In the genomic region with DNA sequence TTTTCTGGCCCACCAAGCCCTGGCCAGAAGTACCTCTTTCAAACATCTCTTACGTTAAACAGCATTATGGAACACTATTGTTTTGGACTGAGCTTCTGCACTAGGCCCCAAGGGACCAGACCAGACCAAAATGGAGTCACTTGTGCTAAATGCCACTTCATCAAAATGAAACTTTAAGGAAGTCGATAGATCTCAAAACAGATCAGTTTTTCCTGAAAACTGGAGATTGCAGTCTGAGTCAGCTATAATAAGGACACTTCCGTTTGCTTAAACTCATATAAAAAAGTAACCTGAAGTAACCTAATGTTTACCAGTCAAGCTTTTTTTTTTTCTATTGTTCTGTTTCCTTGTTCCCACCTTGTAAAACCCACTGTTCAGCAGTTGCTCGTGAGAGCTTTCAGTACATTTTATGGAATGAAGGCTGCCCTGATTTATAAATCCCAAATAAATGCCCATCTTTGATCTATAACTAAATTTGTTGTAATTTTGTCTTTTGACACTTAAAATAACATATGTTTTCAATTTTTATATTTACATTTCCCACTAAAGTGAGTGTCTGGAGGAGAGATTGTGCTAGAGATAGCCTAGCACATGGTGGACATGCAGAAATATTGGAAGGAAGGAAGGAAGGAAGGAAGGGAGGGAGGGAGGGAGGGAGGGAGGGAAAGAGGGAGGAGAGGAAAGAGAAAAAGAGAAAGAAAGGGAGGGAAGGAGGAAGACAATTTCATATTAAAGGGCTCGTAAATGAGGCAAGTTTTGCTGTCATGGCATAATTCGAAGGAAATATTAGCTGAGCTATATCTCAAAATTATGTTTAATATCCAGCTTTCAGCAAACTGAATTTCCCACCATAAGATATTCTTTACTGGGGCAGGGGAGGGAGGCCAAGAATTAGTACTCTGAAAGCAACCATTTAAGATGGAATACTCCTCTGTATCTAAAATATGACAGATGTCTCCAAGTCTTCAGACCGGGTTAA, we compare ENCODE assay signal across 18 cellular contexts.
DNase-seq lines count a peak whose midpoint lies in the region; ATAC-seq and TF ChIP-seq lines count a peak whose summit lies in the region.
"Had no signal": no experiment of that assay in that cellular context is flagged by ENCODE, and none has a peak within 500 bp of the region (broad histone marks: within the 10 kb centered on the region; RNA-seq: fewer than 3 reads in every experiment).

No MANE protein-coding gene starts in this region.

- H3K4me1 ChIP-seq in HEK293 (ENCODE audit: control insufficient read depth, insufficient read depth, low read length) = peaks cover 24% of the 10 kb centered on the region
- H3K4me1 ChIP-seq in smooth muscle cell (ENCODE audit: low read depth) = peaks cover 37% of the 10 kb centered on the region
- no peaks in the 10 kb centered on the region for H3K4me1 ChIP-seq in mammary epithelial cell (ENCODE audit: insufficient read depth, low read length)
- H3K4me1 ChIP-seq: esophagus muscularis mucosa, left lung had no signal

- H3K27me3 ChIP-seq in WERI-Rb-1 (ENCODE audit: insufficient read depth, low read depth, severe bottlenecking) (no peaks in the 10 kb centered on the region), smooth muscle cell (ENCODE audit: low read depth) (no peaks in the 10 kb centered on the region), mammary epithelial cell (ENCODE audit: insufficient read depth, low read length) (no peaks in the 10 kb centered on the region)
- H3K27me3 ChIP-seq: left lung had no signal

- dilution Hi-C loops in mammary epithelial cell (cut with HindIII; ENCODE audit: low sequenced_read_pairs) = no loop called here

- TF ChIP-seq CTCF in HEK293 (tag by site-specific recombination; IDR thresholded peaks at IDR 0.05) (no peak), WERI-Rb-1 (IDR thresholded peaks at IDR 0.05; ENCODE audit: low read depth, low read length) (no peak), smooth muscle cell (IDR thresholded peaks at IDR 0.05; ENCODE audit: borderline replicate concordance, insufficient read depth, poor library complexity, severe bottlenecking) (no peak), GM10266 (IDR thresholded peaks at IDR 0.05; ENCODE audit: control insufficient read depth, insufficient read depth, low read depth, missing control alignments) (no peak), mammary epithelial cell (conservative IDR thresholded peaks at IDR 0.05 in 1 of 2, IDR thresholded peaks at IDR 0.05 in 1 of 2; ENCODE audit: extremely low read depth in 1 of 2, insufficient read depth in 1 of 2, low read depth in 1 of 2, low read length in 2 of 2) (no peak)

- no peaks in the 10 kb centered on the region for H3K79me2 ChIP-seq in smooth muscle cell (ENCODE audit: low read depth)
- no peaks in the 10 kb centered on the region for H3K79me2 ChIP-seq in mammary epithelial cell (ENCODE audit: insufficient read depth, low read length)

- H3K4me2 ChIP-seq in smooth muscle cell (peak overlapping the region; percentile 41), mammary epithelial cell (ENCODE audit: insufficient read depth, low read depth, low read length) (no peak overlapping the region)

- ATAC-seq in left colon = peak; percentile 84
- ATAC-seq: left lung, T-cell had no signal

- no peaks in the 10 kb centered on the region for H4K20me1 ChIP-seq in smooth muscle cell (ENCODE audit: low read depth)
- H4K20me1 ChIP-seq in mammary epithelial cell (ENCODE audit: insufficient read depth, low read length) = no peaks in the 10 kb centered on the region

- H3K4me3 ChIP-seq in HEK293 (ENCODE audit: low read depth, low read length) (no peak overlapping the region), WERI-Rb-1 (ENCODE audit: low read depth, low read length) (peak overlapping the region; percentile 45), smooth muscle cell (no peak overlapping the region), mammary epithelial cell (replicated peaks in 1 of 3; ENCODE audit: insufficient read depth in 1 of 3, low read depth in 2 of 3, low read length in 3 of 3) (no peak overlapping the region)
- H3K4me3 ChIP-seq: esophagus muscularis mucosa, left lung had no signal

- H2AFZ ChIP-seq in smooth muscle cell (ENCODE audit: low read depth) = peak overlapping the region; percentile 34
- H2AFZ ChIP-seq in mammary epithelial cell (ENCODE audit: low read depth, low read length) = no peak overlapping the region

- H3K9ac ChIP-seq in smooth muscle cell (ENCODE audit: low read depth) (no peak overlapping the region), mammary epithelial cell (ENCODE audit: insufficient read depth, low read length) (no peak overlapping the region)

- intact Hi-C loops in left colon (cut with DNase I, micrococcal nuclease) (no loop called here), mammary epithelial cell (cut with micrococcal nuclease) (no loop called here)

- H3K9me3 ChIP-seq in HEK293 (ENCODE audit: control insufficient read depth, insufficient read depth, low read depth, low read length) (no peaks in the 10 kb centered on the region), WERI-Rb-1 (ENCODE audit: severe bottlenecking) (no peaks in the 10 kb centered on the region), smooth muscle cell (replicated peaks; ENCODE audit: low read depth) (no peaks in the 10 kb centered on the region), mammary epithelial cell (replicated peaks; ENCODE audit: insufficient read depth, low read length) (no peaks in the 10 kb centered on the region)
- H3K9me3 ChIP-seq: esophagus muscularis mucosa, left lung had no signal

- H3K36me3 ChIP-seq in HEK293 (ENCODE audit: control insufficient read depth in 2 of 2, insufficient read depth in 1 of 2, low read length in 2 of 2) (no peaks in the 10 kb centered on the region), WERI-Rb-1 (no peaks in the 10 kb centered on the region), smooth muscle cell (ENCODE audit: low read depth) (no peaks in the 10 kb centered on the region), mammary epithelial cell (ENCODE audit: insufficient read depth, low read length) (no peaks in the 10 kb centered on the region)
- H3K36me3 ChIP-seq: esophagus muscularis mucosa, left lung had no signal

- DNase-seq in WERI-Rb-1 (no peak), left colon (no peak), smooth muscle cell (lab: John Stamatoyannopoulos, UW; ENCODE audit: unreplicated experiment) (no peak), GM10266 (ENCODE audit: extremely low spot score) (no peak), mammary epithelial cell (no peak), NCI-H526 treated with DMSO at 0.1 percent for 48 hours (lab: John Stamatoyannopoulos, UW) (no peak), NCI-H2081 treated with DMSO at 0.1 percent for 48 hours (lab: John Stamatoyannopoulos, UW) (no peak)
- DNase-seq: activated CD4-positive, alpha-beta T cell treated with anti-CD3 and anti-CD28 coated beads, Interleukin-2, amount 10 ng/mL, durations not matched to agents 7 days and 5 days; activated effector memory CD4-positive, alpha-beta T cell treated with anti-CD3 and anti-CD28 coated beads, Interleukin-2, amount 50 U/mL, for 16 hours; CD4-positive, alpha-beta memory T cell; DND-41; HCEC 1CT; left lung; naive B cell; NCI-H1694 treated with DMSO at 0.1 percent for 48 hours; T-cell had no signal

- CTCF ChIA-PET in HEK293 (lab: Yijun Ruan, JAX) (no interaction called here), mammary epithelial cell (lab: Charles Lee; ENCODE audit: low non-redundant PET) (no interaction called here)

- peak overlapping the region; percentile 51 for H3K27ac ChIP-seq in HEK293 (ENCODE audit: extremely low read depth, low read depth, low read length)
- H3K27ac ChIP-seq in WERI-Rb-1 = peak overlapping the region; percentile 63
- H3K27ac ChIP-seq in smooth muscle cell (ENCODE audit: low read depth) = peak overlapping the region; percentile 50
- H3K27ac ChIP-seq in mammary epithelial cell (ENCODE audit: insufficient read depth, low read depth, low read length) = no peak overlapping the region
- H3K27ac ChIP-seq: esophagus muscularis mucosa, left lung had no signal

- WGBS in smooth muscle cell (ENCODE audit: low lambda C conversion rate) = 74% methylated on average over 7 of the region's 7 CpGs
- WGBS in mammary epithelial cell (ENCODE audit: low coverage, missing lambda C conversion rate) = 87% methylated on average over 5 of the region's 7 CpGs

- BruUV-seq in mammary epithelial cell (replicated peaks; lab: Mats Ljungman, UMichigan) = no TSS peak

- H3F3A ChIP-seq in smooth muscle cell (ENCODE audit: low read depth) = peaks cover 12% of the 10 kb centered on the region

- in situ Hi-C loops in mammary epithelial cell (cut with MboI; ENCODE audit: low sequenced_read_pairs in 2 of 2) = no loop called here

- POLR2A ChIA-PET in HEK293 (lab: Yijun Ruan, JAX) = no interaction called here

TF ChIP-seq in HEK293, 187 proteins besides CTCF, POLR2A, EP300 and RAD21:
- no peak for TF ChIP-seq ZNF670 (tag by site-specific recombination; IDR thresholded peaks at IDR 0.05; ENCODE audit: low read depth)
- TF ChIP-seq, protein P1, sequence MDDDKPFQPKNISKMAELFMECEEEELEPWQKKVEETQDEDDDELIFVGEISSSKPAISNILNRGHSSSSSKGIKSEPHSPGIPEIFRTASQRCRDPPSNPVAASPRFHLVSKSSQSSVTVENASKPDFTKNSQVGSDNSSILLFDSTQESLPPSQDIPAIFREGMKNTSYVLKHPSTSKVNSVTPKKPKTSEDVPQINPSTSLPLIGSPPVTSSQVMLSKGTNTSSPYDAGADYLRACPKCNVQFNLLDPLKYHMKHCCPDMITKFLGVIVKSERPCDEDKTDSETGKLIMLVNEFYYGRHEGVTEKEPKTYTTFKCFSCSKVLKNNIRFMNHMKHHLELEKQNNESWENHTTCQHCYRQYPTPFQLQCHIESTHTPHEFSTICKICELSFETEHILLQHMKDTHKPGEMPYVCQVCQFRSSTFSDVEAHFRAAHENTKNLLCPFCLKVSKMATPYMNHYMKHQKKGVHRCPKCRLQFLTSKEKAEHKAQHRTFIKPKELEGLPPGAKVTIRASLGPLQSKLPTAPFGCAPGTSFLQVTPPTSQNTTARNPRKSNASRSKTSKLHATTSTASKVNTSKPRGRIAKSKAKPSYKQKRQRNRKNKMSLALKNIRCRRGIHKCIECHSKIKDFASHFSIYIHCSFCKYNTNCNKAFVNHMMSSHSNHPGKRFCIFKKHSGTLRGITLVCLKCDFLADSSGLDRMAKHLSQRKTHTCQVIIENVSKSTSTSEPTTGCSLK (tag by site-specific recombination; IDR thresholded peaks at IDR 0.05) = no peak
